9 cellular contexts compared by ENCODE assay signal in the genomic region with DNA sequence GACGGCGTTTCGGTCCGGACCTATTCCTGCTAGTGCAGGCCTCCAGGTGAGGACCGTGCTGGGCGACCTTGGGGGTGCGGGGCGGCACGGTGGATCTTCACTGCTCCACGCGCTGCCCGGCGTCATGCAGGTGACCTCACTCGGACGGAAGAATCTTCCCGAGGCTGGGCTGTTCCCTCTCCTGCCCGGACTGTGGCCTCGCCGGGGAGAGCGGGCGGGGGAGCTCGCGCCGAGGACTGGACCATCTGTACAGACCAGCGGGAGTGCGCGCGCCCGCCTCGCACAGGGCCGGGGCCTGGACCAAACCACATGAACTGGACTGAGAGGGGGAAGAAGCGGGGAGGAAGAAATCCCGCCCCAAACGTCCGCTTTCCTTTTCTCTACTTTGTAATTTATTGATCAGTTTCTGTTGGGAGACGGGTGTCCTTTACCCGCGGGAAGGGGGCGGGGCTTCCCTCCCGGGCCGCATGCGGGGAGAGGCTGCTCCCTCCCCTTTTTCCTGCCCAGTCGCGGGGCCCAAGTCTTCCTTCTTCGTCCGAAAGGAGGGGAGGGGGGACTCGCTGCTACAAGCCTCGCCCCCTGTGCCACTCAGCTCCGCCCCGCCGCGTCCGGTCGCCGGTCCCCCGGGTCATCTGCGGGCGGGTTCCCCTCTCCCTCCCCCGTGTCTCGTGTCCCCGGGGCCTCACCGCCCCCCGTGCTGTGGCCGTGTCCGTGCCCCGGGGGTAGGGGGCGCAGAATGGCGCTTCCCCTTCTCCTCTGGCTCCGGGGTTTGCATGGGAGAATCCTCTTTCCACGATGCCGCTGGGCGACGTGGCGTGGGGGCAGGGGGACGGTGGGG. TPM values are rescaled to one million over a fixed set of nuclear protein-coding genes. Genes with fewer than 3 reads are reported as not detected.
DNase-seq lines count a peak whose midpoint lies in the region; ATAC-seq and TF ChIP-seq lines count a peak whose summit lies in the region.
"Had no signal": no experiment of that assay in that cellular context is flagged by ENCODE, and none has a peak within 500 bp of the region (broad histone marks: within the 10 kb centered on the region; RNA-seq: fewer than 3 reads in every experiment).

No MANE protein-coding gene starts in this region.

- 0 to 2% (median 1%) methylated on average over 15 to 73 of the region's 75 CpGs for WGBS in adrenal gland, 4 donors
- WGBS in neuronal stem cell (ENCODE audit: extremely low coverage in 2 of 2, insufficient read length in 2 of 2, insufficient replicate concordance in 1 of 2), 2 donors = no CpG with 5 or more reads among the region's 75 CpGs

- no peak overlapping the region for H4K91ac ChIP-seq in neuronal stem cell (ENCODE audit: low read depth, low read length, poor library complexity)

- H3K36me3 ChIP-seq in MG63 = no peaks in the 10 kb centered on the region
- H3K36me3 ChIP-seq in adrenal gland (replicated peaks in 1 of 2) = no peaks in the 10 kb centered on the region
- no peaks in the 10 kb centered on the region for H3K36me3 ChIP-seq in neuronal stem cell (replicated peaks in 1 of 2; ENCODE audit: control insufficient read depth in 2 of 2, insufficient read depth in 2 of 2, low read length in 2 of 2)

- H4K8ac ChIP-seq in neuronal stem cell (ENCODE audit: low read depth, low read length) = no peak overlapping the region

- H3K9me3 ChIP-seq in MG63 (no peaks in the 10 kb centered on the region), adrenal gland (replicated peaks in 1 of 3) (no peaks in the 10 kb centered on the region), neuronal stem cell (replicated peaks in 1 of 2; ENCODE audit: control insufficient read depth in 2 of 2, insufficient read depth in 1 of 2, low read depth in 1 of 2, low read length in 2 of 2) (peaks cover 0 to 2% of the 10 kb centered on the region in 2 donors)

- ATAC-seq in Right ventricle myocardium inferior = peak; percentile 67
- no peak for ATAC-seq in GM19455 (IDR thresholded peaks at IDR 0.05; ENCODE audit: unreplicated experiment)
- ATAC-seq in GM19397 (IDR thresholded peaks at IDR 0.05; ENCODE audit: unreplicated experiment) = no peak

- peak overlapping the region; percentile 89 for H2AK5ac ChIP-seq in neuronal stem cell (ENCODE audit: low read depth, low read length)

- peak overlapping the region; percentile 58 to 94 (median 78) for H3K27ac ChIP-seq in adrenal gland
- peak overlapping the region; percentile 64 for H3K27ac ChIP-seq in neuronal stem cell (replicated peaks; ENCODE audit: low read length)

- H3K4me1 ChIP-seq in adrenal gland (replicated peaks in 1 of 2) (peaks cover 15 to 28% of the 10 kb centered on the region in 2 donors), neuronal stem cell (ENCODE audit: control insufficient read depth in 2 of 2, insufficient read depth in 1 of 2, low read depth in 1 of 2, low read length in 2 of 2) (peaks cover 20 to 21% of the 10 kb centered on the region in 2 donors)

- intact Hi-C loops in adrenal gland (cut with DNase I) (loop anchor here in 1 of 2 donors (5.0 kb wide), 1 partner anchor 47 kb away; no protein-coding TSS in a partner anchor), Right ventricle myocardium inferior (cut with DNase I) (no loop called here)

- H2BK5ac ChIP-seq in neuronal stem cell (ENCODE audit: low read length) = no peak overlapping the region

- peak overlapping the region; percentile 59 for H3K14ac ChIP-seq in neuronal stem cell (ENCODE audit: low read length)

- H2BK12ac ChIP-seq in neuronal stem cell (ENCODE audit: low read length) = peak overlapping the region; percentile 79

- H2BK120ac ChIP-seq in neuronal stem cell (ENCODE audit: low read depth, low read length) = peak overlapping the region; percentile 68

- TF ChIP-seq POLR2A in adrenal gland (IDR thresholded peaks at IDR 0.05) = peak; percentile 36 to 61

- H3K4me3 ChIP-seq in MG63 (peak overlapping the region; percentile 74), adrenal gland (peak overlapping the region; percentile 34 to 73 (median 52)), neuronal stem cell (ENCODE audit: low read length in 2 of 2) (peak overlapping the region; percentile 81 to 92)

- peak overlapping the region; percentile 72 for H2BK15ac ChIP-seq in neuronal stem cell (ENCODE audit: low read length)

- peak overlapping the region; percentile 81 for H3K23ac ChIP-seq in neuronal stem cell (ENCODE audit: low read depth, low read length, poor library complexity)

- peak overlapping the region; percentile 98 for H3K9ac ChIP-seq in neuronal stem cell (ENCODE audit: low read depth, low read length, poor library complexity)

- TF ChIP-seq CTCF in adrenal gland (IDR thresholded peaks at IDR 0.05) = no peak

- H3K27me3 ChIP-seq in MG63 (no peaks in the 10 kb centered on the region), adrenal gland (no peaks in the 10 kb centered on the region), neuronal stem cell (ENCODE audit: control insufficient read depth in 3 of 3, insufficient read depth in 3 of 3, low read depth in 1 of 3, low read length in 3 of 3) (peaks cover 0 to 16% (median 0%) of the 10 kb centered on the region in 3 experiments)

- DNase-seq in EL (peak; percentile 84), MG63 (peak; percentile 89), RPMI8226 (peak; percentile 82), adrenal gland (peak; percentile 86 to 93 (median 90)), Right ventricle myocardium inferior (ENCODE audit: missing footprints) (peak; percentile 90), neuronal stem cell (ENCODE audit: low spot score) (peak; percentile 90)

- H2AFZ ChIP-seq in neuronal stem cell (ENCODE audit: low read length) = peak overlapping the region; percentile 91

- no peaks in the 10 kb centered on the region for H3K79me1 ChIP-seq in neuronal stem cell (ENCODE audit: low read depth, low read length)

- H3K4ac ChIP-seq in neuronal stem cell (ENCODE audit: low read length) = no peak overlapping the region

- peak overlapping the region; percentile 98 for H3K4me2 ChIP-seq in neuronal stem cell (ENCODE audit: insufficient read depth, low read length, poor library complexity, severe bottlenecking)

- H3K18ac ChIP-seq in neuronal stem cell (ENCODE audit: low read length) = peak overlapping the region; percentile 97

RNA-seq across cellular contexts. Expression of a gene that starts 4.9 kb away (rescaled TPM):
- not detected in 2 replicates for total RNA-seq in MG63 (2014; rRNA removed; shearing (Covaris generic); ENCODE audit: low replicate concordance)
- total RNA-seq in adrenal gland = 1 to 10 TPM in 7 of 8 donors, under 1 TPM in 1; 0.77 to 7.1 (median 2.6) TPM
- polyA plus RNA-seq in adrenal gland = 1 to 10 TPM; 2.1 to 2.5 (median 2.4) TPM
- 843 TPM for total RNA-seq in Right ventricle myocardium inferior
- polyA plus RNA-seq in neuronal stem cell (2013, experiment 1 of 2) = 0.66 TPM
- polyA plus RNA-seq in neuronal stem cell (2013, experiment 2 of 2) = 0.76 TPM
- total RNA-seq: glomerular endothelial cell had no signal

RNA-seq across cellular contexts. Expression of a gene that starts 7.3 kb away (rescaled TPM):
- 7.9 and 8.4 TPM in 2 replicates for total RNA-seq in MG63 (2014; rRNA removed; shearing (Covaris generic); ENCODE audit: low replicate concordance)
- total RNA-seq in adrenal gland (10 to 100 TPM in 6 of 8 donors, 1 to 10 TPM in 2; 6.8 to 25.1 (median 15.7) TPM), Right ventricle myocardium inferior (28.5 TPM)
- polyA plus RNA-seq in adrenal gland = 10 to 100 TPM in 2 of 3 donors, 1 to 10 TPM in 1; 4.2 to 56.3 (median 20.6) TPM
- polyA plus RNA-seq in neuronal stem cell (2013, experiment 1 of 2) = 4.2 TPM
- 4.4 TPM for polyA plus RNA-seq in neuronal stem cell (2013, experiment 2 of 2)

RNA-seq across cellular contexts. Expression of a gene that starts 31.0 kb away (rescaled TPM):
- total RNA-seq in MG63 (2014; rRNA removed; shearing (Covaris generic); ENCODE audit: low replicate concordance) = 3.4 and 21.4 TPM in 2 replicates
- total RNA-seq in adrenal gland = 10 to 100 TPM in 5 of 8 donors, 1 to 10 TPM in 3; 6.1 to 17.2 (median 14.6) TPM
- 10 to 100 TPM in 2 of 3 donors, 1 to 10 TPM in 1; 2.9 to 60.2 (median 27.3) TPM for polyA plus RNA-seq in adrenal gland
- total RNA-seq in Right ventricle myocardium inferior = 4.1 TPM
- 10.5 TPM for polyA plus RNA-seq in neuronal stem cell (2013, experiment 1 of 2)
- 10.8 TPM for polyA plus RNA-seq in neuronal stem cell (2013, experiment 2 of 2)

RNA-seq across cellular contexts. Expression of a gene that starts 31.4 kb away (rescaled TPM):
- total RNA-seq in MG63 (2014; rRNA removed; shearing (Covaris generic); ENCODE audit: low replicate concordance) = 3.7 and 4.6 TPM in 2 replicates
- total RNA-seq in adrenal gland = 1 to 10 TPM in 7 of 8 donors, under 1 TPM in 1; 0.94 to 4.7 (median 1.8) TPM
- polyA plus RNA-seq in adrenal gland = 1 to 10 TPM; 1.1 to 8.2 (median 4.5) TPM
- total RNA-seq in Right ventricle myocardium inferior = 1.8 TPM
- 1.1 TPM for polyA plus RNA-seq in neuronal stem cell (2013, experiment 1 of 2)
- polyA plus RNA-seq in neuronal stem cell (2013, experiment 2 of 2) = 1.3 TPM

RNA-seq across cellular contexts. Expression of a gene that starts 36.2 kb away (rescaled TPM):
- total RNA-seq in MG63 (2014; rRNA removed; shearing (Covaris generic); ENCODE audit: low replicate concordance) = 12.3 and 20.4 TPM in 2 replicates
- 10 to 100 TPM in 3 of 8 donors, 1 to 10 TPM in 5; 4.9 to 15.3 (median 9.5) TPM for total RNA-seq in adrenal gland
- polyA plus RNA-seq in adrenal gland = 10 to 100 TPM in 2 of 3 donors, 1 to 10 TPM in 1; 4.4 to 35.2 (median 32.9) TPM
- 21.1 TPM for total RNA-seq in Right ventricle myocardium inferior
- polyA plus RNA-seq in neuronal stem cell (2013, experiment 1 of 2) = 3.6 TPM
- 3.0 TPM for polyA plus RNA-seq in neuronal stem cell (2013, experiment 2 of 2)

Comparison
In these comparisons a context has a peak if more than half of its experiments do, and no peak if none do; other contexts are left out.
1. RNA of a gene that starts 4.9 kb away (total RNA-seq): 843 TPM in Right ventricle myocardium inferior (single experiment); 0.77 to 7.1 TPM in adrenal gland and not detected in MG63; every median in the first group is over 100 times any median in the second.
2. Peak in every context shown above with its lines, with median percentiles within 50 percentile points of each other: DNase-seq and H3K4me3 ChIP-seq.